ENCODE assay signal across 16 cellular contexts in the genomic region with DNA sequence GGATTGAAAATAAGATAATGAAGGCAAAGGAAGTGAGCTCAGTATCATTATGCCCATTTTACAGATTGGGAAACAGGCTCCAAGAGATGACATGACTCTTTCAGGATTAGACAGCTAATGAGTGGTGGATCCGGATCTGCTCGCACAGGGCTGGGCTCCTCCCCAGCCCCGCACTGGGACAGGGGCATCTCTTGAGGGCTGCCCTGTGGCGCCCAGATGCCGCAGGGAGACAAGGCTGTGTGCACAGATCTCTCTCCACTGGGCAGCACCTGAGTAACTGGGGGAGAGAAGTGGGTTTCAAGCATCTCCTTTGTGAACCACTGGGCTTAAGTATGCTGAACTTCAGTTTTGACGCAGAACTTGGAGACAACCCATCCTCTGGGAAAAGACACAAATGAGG. TPM values are rescaled to one million over a fixed set of nuclear protein-coding genes. Genes with fewer than 3 reads are reported as not detected.
"Had no signal": no experiment of that assay in that cellular context is flagged by ENCODE, and none has a peak within 500 bp of the region (broad histone marks: within the 10 kb centered on the region; RNA-seq: fewer than 3 reads in every experiment).

No MANE protein-coding gene starts in this region.

- H3K4me3 ChIP-seq: colonic mucosa, gastrocnemius medialis, heart right ventricle had no signal

- H3K9me3 ChIP-seq: colonic mucosa, gastrocnemius medialis, neutrophil had no signal

- ATAC-seq: activated T-cell treated with anti-CD3 and anti-CD28 coated beads, Interleukin-2, amount 50 U/mL, for 4 hours; stimulated activated naive B cell treated with anti-CD40 and anti-IgM and Interleukin-4, amounts not matched to agents 10 μg/mL and 1 μg/mL and 100 μg/mL, for 72 hours had no signal

- H3K36me3 ChIP-seq: colonic mucosa, gastrocnemius medialis, heart right ventricle, neutrophil had no signal

- H3K4me1 ChIP-seq: colonic mucosa, gastrocnemius medialis had no signal

- H3K27ac ChIP-seq: colonic mucosa, gastrocnemius medialis, neutrophil had no signal

- H3K27me3 ChIP-seq: colonic mucosa, gastrocnemius medialis, neutrophil had no signal

- DNase-seq: activated CD4-positive, alpha-beta T cell treated with anti-CD3 and anti-CD28 coated beads, Interleukin-2, amount 50 U/mL, for 48 hours; activated CD4-positive, CD25-positive, alpha-beta regulatory T cell treated with anti-CD3 and anti-CD28 coated beads, Interleukin-2, amount 50 U/mL, for 72 hours; activated gamma-delta T cell; activated naive CD8-positive, alpha-beta T cell treated with anti-CD3 and anti-CD28 coated beads for 36 hours; activated T-cell treated with anti-CD3 and anti-CD28 coated beads, Interleukin-2, amount 50 U/mL, for 4 hours; anterior cingulate cortex; colonic mucosa; effector CD4-positive, alpha-beta T cell; stimulated activated CD4-positive, alpha-beta T cell treated with anti-CD3 and anti-CD28 coated beads, Interleukin-2, amount 100 ng/mL, for 24 hours; stimulated activated naive B cell treated with anti-CD40 and anti-IgM and Interleukin-4, amounts not matched to agents 10 μg/mL and 1 μg/mL and 100 μg/mL, for 72 hours; substantia nigra had no signal

RNA-seq across cellular contexts. Expression of gene ADAMTS2, which starts 43.9 kb away (rescaled TPM):
- total RNA-seq: activated naive CD8-positive, alpha-beta T cell treated with anti-CD3 and anti-CD28 coated beads for 36 hours; endothelial cell of umbilical vein; T-helper 2 cell treated with Interferon-gamma antibody and Interleukin-4, amounts not matched to agents 100 ng/mL and 5 ng/mL, for 36 hours had no signal
- polyA plus RNA-seq: endothelial cell of umbilical vein had no signal
